Comparison of ENCODE assay signal across 22 cellular contexts in genomic region chr12:47902131-47902639, GRCh38. TPM values are rescaled to one million over a fixed set of nuclear protein-coding genes. Genes with fewer than 3 reads are reported as not detected.
A peak's percentile ranks its signal among the peaks of the same experiment; 100 is the strongest.
DNase-seq lines count a peak whose midpoint lies in the region; ATAC-seq, FAIRE-seq and TF ChIP-seq lines count a peak whose summit lies in the region.
"Had no signal": no experiment of that assay in that cellular context is flagged by ENCODE, and none has a peak within 500 bp of the region (broad histone marks: within the 10 kb centered on the region; RNA-seq: fewer than 3 reads in every experiment).

No MANE protein-coding gene starts in this region.

- peak overlapping the region; percentile 91 for H3K4me3 Mint-ChIP-seq in activated naive CD8-positive, alpha-beta T cell treated with anti-CD3 and anti-CD28 coated beads, Interleukin-2, amount 10 ng/mL, durations not matched to agents 7 days and 5 days
- no peak overlapping the region for H3K4me3 Mint-ChIP-seq in CD8-positive, alpha-beta T cell
- H3K4me3 Mint-ChIP-seq: mesothelial cell of epicardium had no signal

- H3K4me1 Mint-ChIP-seq in activated naive CD8-positive, alpha-beta T cell treated with anti-CD3 and anti-CD28 coated beads, Interleukin-2, amount 10 ng/mL, durations not matched to agents 7 days and 5 days = peaks cover 63% of the 10 kb centered on the region
- peaks cover 46% of the 10 kb centered on the region for H3K4me1 Mint-ChIP-seq in CD8-positive, alpha-beta T cell (ENCODE audit: low read depth)

- H3K4me3 ChIP-seq in AG10803 (ENCODE audit: low read length) (peak overlapping the region; percentile 92), mucosa of rectum (ENCODE audit: low read length in 2 of 2) (peak overlapping the region; percentile 70 to 90), brain microvascular endothelial cell (ENCODE audit: low read depth, low read length) (no peak overlapping the region), WERI-Rb-1 (ENCODE audit: low read depth, low read length) (no peak overlapping the region)
- no peak overlapping the region for H3K4me3 ChIP-seq in CD8-positive, alpha-beta T cell (ENCODE audit: low read depth, low read length)

- ATAC-seq in activated naive CD8-positive, alpha-beta T cell treated with anti-CD3 and anti-CD28 coated beads, Interleukin-2, amount 10 ng/mL, durations not matched to agents 7 days and 5 days (ENCODE audit: low read depth) = no peak
- no peak for ATAC-seq in GM18858 (IDR thresholded peaks at IDR 0.05; ENCODE audit: unreplicated experiment)
- no peak for ATAC-seq in CD8-positive, alpha-beta T cell
- ATAC-seq: HCT116, right cardiac atrium had no signal

- peaks cover 12% of the 10 kb centered on the region for H3K36me3 Mint-ChIP-seq in activated naive CD8-positive, alpha-beta T cell treated with anti-CD3 and anti-CD28 coated beads, Interleukin-2, amount 10 ng/mL, durations not matched to agents 7 days and 5 days
- peaks cover 2% of the 10 kb centered on the region for H3K36me3 Mint-ChIP-seq in CD8-positive, alpha-beta T cell
- H3K36me3 Mint-ChIP-seq: mesothelial cell of epicardium had no signal

- peak; percentile 48 for FAIRE-seq in GM12892 (lab: Jason Lieb, UNC)

- CTCF ChIA-PET in CD8-positive, alpha-beta T cell (lab: Charles Lee) = interaction anchor here (0.9 to 1.3 kb wide), 2 partner anchors 89 to 159 kb away, joined by 3 read pairs; no protein-coding TSS in a partner anchor

- in situ Hi-C loops in brain microvascular endothelial cell (cut with HindIII; ENCODE audit: low pct_ligation_motif_present, low sequenced_read_pairs) = no loop called here

- POLR2A ChIA-PET in activated naive CD8-positive, alpha-beta T cell treated with anti-CD3 and anti-CD28 coated beads, Interleukin-2, amount 10 ng/mL, durations not matched to agents 7 days and 5 days (lab: Charles Lee) = interaction anchor here (0.8 kb wide), 1 partner anchor 9 kb away, joined by 4 read pairs; no protein-coding TSS in a partner anchor
- POLR2A ChIA-PET in CD8-positive, alpha-beta T cell (lab: Charles Lee) = no interaction called here

- TF ChIP-seq CTCF in AG10803 (conservative IDR thresholded peaks at IDR 0.05; ENCODE audit: low read length) (no peak), brain microvascular endothelial cell (IDR thresholded peaks at IDR 0.05; ENCODE audit: low read depth, low read length, missing control alignments) (no peak), WERI-Rb-1 (IDR thresholded peaks at IDR 0.05; ENCODE audit: low read depth, low read length) (no peak)
- no peak for TF ChIP-seq CTCF in CD8-positive, alpha-beta T cell (IDR thresholded peaks at IDR 0.05)

- peak overlapping the region; percentile 17 for H3K27ac Mint-ChIP-seq in activated naive CD8-positive, alpha-beta T cell treated with anti-CD3 and anti-CD28 coated beads, Interleukin-2, amount 10 ng/mL, durations not matched to agents 7 days and 5 days
- no peak overlapping the region for H3K27ac Mint-ChIP-seq in CD8-positive, alpha-beta T cell
- H3K27ac Mint-ChIP-seq: mesothelial cell of epicardium had no signal

- peak overlapping the region; percentile 83 to 94 for H3K9ac ChIP-seq in mucosa of rectum (ENCODE audit: low read depth in 1 of 2, low read length in 2 of 2)

- H3K36me3 ChIP-seq in mucosa of rectum (ENCODE audit: control insufficient read depth in 2 of 2, insufficient read depth in 2 of 2, low read length in 2 of 2) = peaks cover 4 to 16% of the 10 kb centered on the region in 2 donors
- H3K36me3 ChIP-seq in brain microvascular endothelial cell (replicated peaks) = no peaks in the 10 kb centered on the region
- H3K36me3 ChIP-seq in WERI-Rb-1 = no peaks in the 10 kb centered on the region
- H3K36me3 ChIP-seq in CD8-positive, alpha-beta T cell (ENCODE audit: insufficient read depth, low read length) = no peaks in the 10 kb centered on the region

- H3K9me3 ChIP-seq in mucosa of rectum (ENCODE audit: control insufficient read depth in 2 of 2, low read length in 2 of 2) (no peaks in the 10 kb centered on the region), WERI-Rb-1 (ENCODE audit: severe bottlenecking) (no peaks in the 10 kb centered on the region)
- H3K9me3 ChIP-seq in CD8-positive, alpha-beta T cell (ENCODE audit: low read length) = no peaks in the 10 kb centered on the region
- H3K9me3 ChIP-seq: MG63 had no signal

- H3K4me1 ChIP-seq in mucosa of rectum (ENCODE audit: control insufficient read depth in 2 of 2, insufficient read depth in 2 of 2, low read length in 2 of 2) = peaks cover 59 to 80% of the 10 kb centered on the region in 2 donors
- H3K4me1 ChIP-seq in CD8-positive, alpha-beta T cell (ENCODE audit: insufficient read depth, low read length) = peaks cover 45% of the 10 kb centered on the region

- TF ChIP-seq POLR2A in GM12892 (IDR thresholded peaks at IDR 0.05; ENCODE audit: low read depth, low read length) = no peak

- H3K27me3 Mint-ChIP-seq in activated naive CD8-positive, alpha-beta T cell treated with anti-CD3 and anti-CD28 coated beads, Interleukin-2, amount 10 ng/mL, durations not matched to agents 7 days and 5 days = peaks cover 19% of the 10 kb centered on the region
- H3K27me3 Mint-ChIP-seq in CD8-positive, alpha-beta T cell (ENCODE audit: low read depth) = peaks cover 2% of the 10 kb centered on the region

- intact Hi-C loops in CD8-positive, alpha-beta T cell (cut with DNase I, micrococcal nuclease) = no loop called here

- no peaks in the 10 kb centered on the region for H3K9me3 Mint-ChIP-seq in activated naive CD8-positive, alpha-beta T cell treated with anti-CD3 and anti-CD28 coated beads, Interleukin-2, amount 10 ng/mL, durations not matched to agents 7 days and 5 days
- H3K9me3 Mint-ChIP-seq in CD8-positive, alpha-beta T cell = no peaks in the 10 kb centered on the region
- H3K9me3 Mint-ChIP-seq: mesothelial cell of epicardium had no signal

- H3K27me3 ChIP-seq in mucosa of rectum (ENCODE audit: control insufficient read depth in 2 of 2, insufficient read depth in 2 of 2, low read length in 2 of 2) (peaks cover 2 to 3% of the 10 kb centered on the region in 2 donors), brain microvascular endothelial cell (replicated peaks) (peaks cover 6% of the 10 kb centered on the region), WERI-Rb-1 (ENCODE audit: insufficient read depth, low read depth, severe bottlenecking) (peaks cover 35% of the 10 kb centered on the region)
- H3K27me3 ChIP-seq in CD8-positive, alpha-beta T cell (ENCODE audit: insufficient read depth, low read length) = no peaks in the 10 kb centered on the region
- H3K27me3 ChIP-seq: MG63 had no signal

- DNase-seq in AG10803 (ENCODE audit: low read depth) (no peak), GM12892 (ENCODE audit: insufficient read length) (no peak), brain microvascular endothelial cell (no peak), WERI-Rb-1 (no peak)
- no peak for DNase-seq in activated naive CD8-positive, alpha-beta T cell treated with anti-CD3 and anti-CD28 coated beads, Interleukin-2, amount 10 ng/mL, durations not matched to agents 7 days and 5 days
- DNase-seq in CD8-positive, alpha-beta T cell = no peak
- DNase-seq: activated CD4-positive, alpha-beta T cell treated with anti-CD3 and anti-CD28 coated beads for 4 hours; activated gamma-delta T cell treated with Interleukin-2 at 50 U/mL for 16 hours; AML-193; DMS153; effector CD8-positive, alpha-beta T cell; MG63; NCI-H1930; NCI-H446 treated with DMSO at 0.1 percent for 48 hours; right cardiac atrium; SIG-M5; stimulated activated CD4-positive, alpha-beta T cell treated with anti-CD3 and anti-CD28 coated beads, Interleukin-1b, Interleukin-23, amount 100 ng/mL, for 48 hours had no signal

- H3K27ac ChIP-seq in mucosa of rectum (ENCODE audit: low read depth in 2 of 2, low read length in 2 of 2) (peak overlapping the region; percentile 91 to 96), brain microvascular endothelial cell (no peak overlapping the region), WERI-Rb-1 (no peak overlapping the region)
- no peak overlapping the region for H3K27ac ChIP-seq in CD8-positive, alpha-beta T cell (ENCODE audit: low read depth, low read length)

RNA-seq across cellular contexts. Expression of gene VDR, which starts 2.6 kb away (rescaled TPM):
- polyA plus RNA-seq in GM12892 (2012; ENCODE audit: missing spikeins) = 12.0 TPM
- 10 to 100 TPM; 13.9 to 14.3 TPM for total RNA-seq in activated naive CD8-positive, alpha-beta T cell treated with anti-CD3 and anti-CD28 coated beads, Interleukin-2, amount 10 ng/mL, durations not matched to agents 7 days and 5 days
- total RNA-seq in CD8-positive, alpha-beta T cell = under 1 TPM; 0.90 to 0.92 TPM
- total RNA-seq: temporal lobe had no signal

Comparison
In these comparisons a context has a peak if more than half of its experiments do, and no peak if none do; other contexts are left out.
1. H3K4me3 ChIP-seq: peak in AG10803 (single experiment) and mucosa of rectum (2 of 2); none in brain microvascular endothelial cell (single experiment), WERI-Rb-1 (single experiment) and CD8-positive, alpha-beta T cell (single experiment).
2. H3K27ac ChIP-seq: peak in mucosa of rectum (2 of 2); none in brain microvascular endothelial cell (single experiment), WERI-Rb-1 (single experiment) and CD8-positive, alpha-beta T cell (single experiment).
3. RNA of gene VDR, which starts 2.6 kb away (total RNA-seq): 13.9 to 14.3 TPM in activated naive CD8-positive, alpha-beta T cell treated with anti-CD3 and anti-CD28 coated beads, Interleukin-2, amount 10 ng/mL, durations not matched to agents 7 days and 5 days; 0.90 to 0.92 TPM in CD8-positive, alpha-beta T cell; every median in the first group is over 4 times any median in the second.